20 cellular contexts compared by ENCODE assay signal in the genomic region with DNA sequence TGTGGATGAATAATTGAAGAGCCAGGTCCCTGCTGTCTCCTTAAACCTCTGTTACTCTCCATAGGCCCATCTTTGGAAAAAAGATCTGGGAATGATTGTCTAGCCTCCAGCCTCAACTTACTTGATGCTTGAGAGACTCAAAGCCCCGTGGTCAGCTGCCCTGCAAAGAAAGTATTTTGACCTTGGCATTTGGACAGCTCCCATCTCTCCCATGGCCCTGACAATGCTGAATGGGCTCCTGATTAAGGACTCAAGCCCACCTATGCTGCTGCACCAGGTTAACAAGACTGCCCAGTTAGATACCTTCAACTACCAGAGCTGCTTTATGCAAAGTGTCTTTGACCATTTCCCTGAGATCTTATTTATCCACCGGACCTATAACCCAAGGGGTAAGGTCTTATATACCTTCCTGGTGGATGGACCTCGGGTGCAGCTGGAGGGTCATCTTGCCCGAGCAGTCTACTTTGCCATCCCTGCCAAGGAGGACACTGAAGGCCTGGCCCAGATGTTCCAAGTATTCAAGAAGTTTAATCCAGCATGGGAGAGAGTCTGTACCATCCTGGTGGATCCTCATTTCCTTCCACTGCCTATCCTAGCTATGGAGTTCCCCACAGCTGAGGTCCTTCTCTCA. TPM values are rescaled to one million over a fixed set of nuclear protein-coding genes. Genes with fewer than 3 reads are reported as not detected.
DNase-seq lines count a peak whose midpoint lies in the region; ATAC-seq, FAIRE-seq and TF ChIP-seq lines count a peak whose summit lies in the region.
"Had no signal": no experiment of that assay in that cellular context is flagged by ENCODE, and none has a peak within 500 bp of the region (broad histone marks: within the 10 kb centered on the region; RNA-seq: fewer than 3 reads in every experiment).

No MANE protein-coding gene starts in this region.

- H3K4me3 Mint-ChIP-seq in activated T-cell treated with anti-CD3 and anti-CD28 coated beads, Interleukin-2, amount 50 U/mL, for 24 hours: peak overlapping the region; percentile 57
- H3K4me3 Mint-ChIP-seq in astrocyte (ENCODE audit: unreplicated experiment): peak overlapping the region; percentile 81

- FAIRE-seq in astrocyte (lab: Jason Lieb, UNC): no peak

- ATAC-seq in GM19351 (IDR thresholded peaks at IDR 0.05; ENCODE audit: unreplicated experiment): no peak
- ATAC-seq in GM21390 (IDR thresholded peaks at IDR 0.05; ENCODE audit: unreplicated experiment): no peak

- H2AFZ ChIP-seq in astrocyte (ENCODE audit: low read depth, low read length): no peak overlapping the region
- H2AFZ ChIP-seq: parathyroid adenoma had no signal

- peaks cover 54% of the 10 kb centered on the region for H3K4me1 Mint-ChIP-seq in activated T-cell treated with anti-CD3 and anti-CD28 coated beads, Interleukin-2, amount 50 U/mL, for 24 hours (ENCODE audit: low read depth)
- H3K4me1 Mint-ChIP-seq in astrocyte (ENCODE audit: low read depth, unreplicated experiment): peaks cover 18% of the 10 kb centered on the region

- H3K27ac Mint-ChIP-seq in activated T-cell treated with anti-CD3 and anti-CD28 coated beads, Interleukin-2, amount 50 U/mL, for 24 hours: peak overlapping the region; percentile 65
- no peak overlapping the region for H3K27ac Mint-ChIP-seq in astrocyte (ENCODE audit: unreplicated experiment)

- TF ChIP-seq CTCF in astrocyte (IDR thresholded peaks at IDR 0.05; ENCODE audit: insufficient read depth, low read depth, low read length) (no peak), neutrophil (IDR thresholded peaks at IDR 0.05) (no peak)

- H3K4me3 ChIP-seq in astrocyte (ENCODE audit: insufficient read depth, low read depth, low read length): no peak overlapping the region
- no peak overlapping the region for H3K4me3 ChIP-seq in neutrophil (ENCODE audit: low read depth in 1 of 2, low read length in 1 of 2)
- H3K4me3 ChIP-seq in MG63: no peak overlapping the region
- H3K4me3 ChIP-seq: lung had no signal

- DNase-seq in activated T-cell treated with anti-CD3 and anti-CD28 coated beads, Interleukin-2, amount 50 U/mL, for 24 hours: no peak
- no peak for DNase-seq in activated T-cell treated with anti-CD3 and anti-CD28 coated beads, Interleukin-2, amount 50 U/mL, for 48 hours
- DNase-seq in astrocyte (ENCODE audit: low read depth) (no peak), MG63 (no peak)
- DNase-seq: ACHN; activated CD4-positive, alpha-beta T cell treated with anti-CD3 and anti-CD28 coated beads, Interleukin-2, amount 50 U/mL, for 48 hours; DMS79 treated with DMSO at 0.1 percent for 48 hours; Kasumi-1; NCI-H187; NCI-H526; RPMI8226; stimulated activated CD4-positive, alpha-beta T cell treated with anti-CD3 and anti-CD28 coated beads, Interleukin-12 subunit alpha, Interleukin-12 subunit beta, amount 100 ng/mL, for 4 hours; transverse colon had no signal

- H3K9me3 ChIP-seq in KOPT-K1 (ENCODE audit: insufficient read depth, low read length, poor library complexity, severe bottlenecking) (no peaks in the 10 kb centered on the region), astrocyte (ENCODE audit: insufficient read depth, low read depth, low read length) (no peaks in the 10 kb centered on the region), neutrophil (no peaks in the 10 kb centered on the region), MG63 (no peaks in the 10 kb centered on the region)
- H3K9me3 ChIP-seq: transverse colon had no signal

- H3K27ac ChIP-seq in KOPT-K1 (ENCODE audit: low read depth, low read length, poor library complexity, severe bottlenecking) (peak overlapping the region; percentile 35), astrocyte (ENCODE audit: low read depth, low read length) (no peak overlapping the region), neutrophil (peak overlapping the region; percentile 10)
- H3K27ac ChIP-seq: coronary artery, parathyroid adenoma had no signal

- peaks cover 48% of the 10 kb centered on the region for H3K36me3 Mint-ChIP-seq in activated T-cell treated with anti-CD3 and anti-CD28 coated beads, Interleukin-2, amount 50 U/mL, for 24 hours (ENCODE audit: low read depth)
- H3K36me3 Mint-ChIP-seq in astrocyte (ENCODE audit: low read depth, unreplicated experiment): peaks cover 20% of the 10 kb centered on the region

- H4K20me1 ChIP-seq in astrocyte (ENCODE audit: insufficient read depth, low read length): peaks cover 20% of the 10 kb centered on the region

- H3K79me2 ChIP-seq in astrocyte (ENCODE audit: insufficient read depth, low read length): peaks cover 31% of the 10 kb centered on the region

- no peak overlapping the region for H3K9ac ChIP-seq in astrocyte (ENCODE audit: low read length)
- H3K9ac ChIP-seq: parathyroid adenoma had no signal

- H3K27me3 Mint-ChIP-seq in activated T-cell treated with anti-CD3 and anti-CD28 coated beads, Interleukin-2, amount 50 U/mL, for 24 hours: no peaks in the 10 kb centered on the region
- H3K27me3 Mint-ChIP-seq in astrocyte (ENCODE audit: low read depth, unreplicated experiment): no peaks in the 10 kb centered on the region

- H3K4me2 ChIP-seq in astrocyte (ENCODE audit: low read length): no peak overlapping the region

- H3K9me3 Mint-ChIP-seq in activated T-cell treated with anti-CD3 and anti-CD28 coated beads, Interleukin-2, amount 50 U/mL, for 24 hours: no peaks in the 10 kb centered on the region
- no peaks in the 10 kb centered on the region for H3K9me3 Mint-ChIP-seq in astrocyte (ENCODE audit: unreplicated experiment)

- H3K27me3 ChIP-seq in astrocyte (ENCODE audit: insufficient read depth, low read length): no peaks in the 10 kb centered on the region
- H3K27me3 ChIP-seq in neutrophil: no peaks in the 10 kb centered on the region
- no peaks in the 10 kb centered on the region for H3K27me3 ChIP-seq in MG63
- H3K27me3 ChIP-seq: transverse colon had no signal

- H3K4me1 ChIP-seq in astrocyte (ENCODE audit: insufficient read depth, low read length) (peaks cover 10% of the 10 kb centered on the region), neutrophil (ENCODE audit: control insufficient read depth in 1 of 2, insufficient read depth in 1 of 2, low read depth in 1 of 2, low read length in 1 of 2) (peaks cover 8 to 12% of the 10 kb centered on the region in 2 experiments)
- H3K4me1 ChIP-seq: parathyroid adenoma had no signal

- H3K36me3 ChIP-seq in KOPT-K1 (ENCODE audit: insufficient read depth, low read length): peaks cover 42% of the 10 kb centered on the region
- H3K36me3 ChIP-seq in astrocyte (ENCODE audit: insufficient read depth, low read length): peaks cover 12% of the 10 kb centered on the region
- peaks cover 40% of the 10 kb centered on the region for H3K36me3 ChIP-seq in neutrophil
- H3K36me3 ChIP-seq in MG63: peaks cover 36% of the 10 kb centered on the region

RNA-seq across cellular contexts. Expression of gene ZSWIM1, which starts 1.6 kb away (rescaled TPM):
- 9.0 and 9.6 TPM in 2 replicates for total RNA-seq in astrocyte
- 5.7 and 8.5 TPM in 2 replicates for total RNA-seq in MG63 (2014; rRNA removed; shearing (Covaris generic); ENCODE audit: low replicate concordance)

RNA-seq across cellular contexts. Expression of gene SPATA25, which starts 4.8 kb away (rescaled TPM):
- 0.67 and 1.7 TPM in 2 replicates for total RNA-seq in astrocyte
- not detected in 2 replicates for total RNA-seq in MG63 (2014; rRNA removed; shearing (Covaris generic); ENCODE audit: low replicate concordance)

RNA-seq across cellular contexts. Expression of gene NEURL2, which starts 8.4 kb away (rescaled TPM):
- 6.7 and 6.9 TPM in 2 replicates for total RNA-seq in astrocyte
- 0.39 TPM in 1 of 2 replicates, not detected in the other for total RNA-seq in MG63 (2014; rRNA removed; shearing (Covaris generic); ENCODE audit: low replicate concordance)

RNA-seq across cellular contexts. Expression of gene CTSA, which starts 8.6 kb away (rescaled TPM):
- 69.0 and 87.5 TPM in 2 replicates for total RNA-seq in astrocyte
- total RNA-seq in MG63 (2014; rRNA removed; shearing (Covaris generic); ENCODE audit: low replicate concordance): 17.8 and 27.9 TPM in 2 replicates

RNA-seq across cellular contexts. Expression of gene ZSWIM3, which starts 25.2 kb away (rescaled TPM):
- 4.4 and 4.7 TPM in 2 replicates for total RNA-seq in astrocyte
- 8.4 and 14.2 TPM in 2 replicates for total RNA-seq in MG63 (2014; rRNA removed; shearing (Covaris generic); ENCODE audit: low replicate concordance)
